15 cellular contexts compared by ENCODE assay signal in genomic region chr16:3957344-3957980, GRCh38.
"Had no signal": no experiment of that assay in that cellular context is flagged by ENCODE, and none has a peak within 500 bp of the region (broad histone marks: within the 10 kb centered on the region; RNA-seq: fewer than 3 reads in every experiment).

No MANE protein-coding gene starts in this region.

- H3K4me1 ChIP-seq: colonic mucosa had no signal

- H3K4me3 ChIP-seq: colonic mucosa, heart left ventricle, left lung, sigmoid colon had no signal

- DNase-seq: activated B cell treated with CpG ODN at 0.5 μM for 24 hours; activated CD4-positive, alpha-beta T cell treated with anti-CD3 and anti-CD28 coated beads, Interleukin-2, amount 10 ng/mL, durations not matched to agents 24 days and 14 days; activated naive CD4-positive, alpha-beta T cell treated with anti-CD3 and anti-CD28 coated beads for 36 hours; colonic mucosa; effector CD4-positive, alpha-beta T cell; heart left ventricle; left lung; nephron progenitor cell; sigmoid colon; stimulated activated CD4-positive, alpha-beta T cell treated with anti-CD3 and anti-CD28 coated beads, Interleukin-2, amount 100 ng/mL, for 24 hours; stimulated activated naive B cell treated with anti-CD40 and anti-IgM and Interleukin-4, amounts not matched to agents 10 μg/mL and 1 μg/mL and 100 μg/mL, for 72 hours had no signal

- H3K27me3 ChIP-seq: colonic mucosa, sigmoid colon had no signal

- ATAC-seq: heart left ventricle; left lung; stimulated activated naive B cell treated with anti-CD40 and anti-IgM and Interleukin-4, amounts not matched to agents 10 μg/mL and 1 μg/mL and 100 μg/mL, for 72 hours had no signal

- H3K9me3 ChIP-seq: colonic mucosa, heart left ventricle, left lung, sigmoid colon had no signal

- H3K27ac ChIP-seq: colonic mucosa, heart left ventricle, left lung, sigmoid colon had no signal

- H3K36me3 Mint-ChIP-seq: memory B cell; stimulated activated naive B cell treated with anti-CD40 and anti-IgM and Interleukin-4, amounts not matched to agents 10 μg/mL and 1 μg/mL and 100 μg/mL, for 72 hours; type B pancreatic cell had no signal

- H3K36me3 ChIP-seq: colonic mucosa, heart left ventricle, left lung, sigmoid colon had no signal

- H3K9me3 Mint-ChIP-seq: activated B cell treated with CpG ODN at 0.5 μM for 24 hours; activated CD4-positive, alpha-beta T cell treated with anti-CD3 and anti-CD28 coated beads, Interleukin-2, amount 10 ng/mL, durations not matched to agents 24 days and 14 days; activated naive CD4-positive, alpha-beta T cell treated with anti-CD3 and anti-CD28 coated beads for 36 hours; memory B cell; nephron progenitor cell; stimulated activated naive B cell treated with anti-CD40 and anti-IgM and Interleukin-4, amounts not matched to agents 10 μg/mL and 1 μg/mL and 100 μg/mL, for 72 hours; type B pancreatic cell had no signal

- FAIRE-seq: frontal cortex, islet of Langerhans had no signal

- H3K4me3 Mint-ChIP-seq: activated B cell treated with CpG ODN at 0.5 μM for 24 hours; activated CD4-positive, alpha-beta T cell treated with anti-CD3 and anti-CD28 coated beads, Interleukin-2, amount 10 ng/mL, durations not matched to agents 24 days and 14 days; activated naive CD4-positive, alpha-beta T cell treated with anti-CD3 and anti-CD28 coated beads for 36 hours; memory B cell; nephron progenitor cell; stimulated activated naive B cell treated with anti-CD40 and anti-IgM and Interleukin-4, amounts not matched to agents 10 μg/mL and 1 μg/mL and 100 μg/mL, for 72 hours; type B pancreatic cell had no signal

- H3K27ac Mint-ChIP-seq: activated B cell treated with CpG ODN at 0.5 μM for 24 hours; activated CD4-positive, alpha-beta T cell treated with anti-CD3 and anti-CD28 coated beads, Interleukin-2, amount 10 ng/mL, durations not matched to agents 24 days and 14 days; activated naive CD4-positive, alpha-beta T cell treated with anti-CD3 and anti-CD28 coated beads for 36 hours; memory B cell; nephron progenitor cell; stimulated activated naive B cell treated with anti-CD40 and anti-IgM and Interleukin-4, amounts not matched to agents 10 μg/mL and 1 μg/mL and 100 μg/mL, for 72 hours; type B pancreatic cell had no signal
